Comparison of ENCODE assay signal across 8 cellular contexts in the genomic region with DNA sequence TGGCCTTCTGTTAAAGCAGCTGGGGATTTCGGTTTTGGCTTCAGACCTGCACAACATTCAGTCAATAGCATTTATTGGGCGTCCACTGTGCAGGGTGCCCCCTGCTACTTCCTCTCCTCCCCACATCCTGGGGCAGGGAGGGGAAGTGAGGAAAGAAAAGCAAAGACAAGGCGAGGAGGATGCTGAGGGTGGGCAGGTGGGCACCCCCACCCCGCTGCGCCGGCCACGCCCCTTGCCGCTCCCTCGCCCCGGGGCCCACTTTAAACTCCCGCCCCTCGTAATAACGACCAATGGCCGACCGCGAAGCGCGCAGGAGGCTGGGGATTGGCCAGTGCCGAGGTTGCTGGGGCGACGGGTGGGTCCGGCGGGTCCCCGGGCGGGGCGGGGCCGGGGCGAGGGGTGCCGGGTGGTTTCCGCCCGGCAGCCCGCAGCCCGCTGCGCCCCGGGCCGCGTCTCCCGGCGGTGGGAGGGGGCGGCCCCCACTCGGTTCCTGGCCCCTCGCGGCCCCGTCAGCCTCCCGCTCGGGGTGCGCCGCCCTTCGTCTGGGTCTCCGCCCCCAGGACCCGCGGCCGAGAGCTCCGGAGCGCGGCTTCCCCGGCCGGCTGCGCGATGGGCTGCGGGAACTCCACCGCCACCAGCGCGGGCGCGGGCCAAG. TPM values are rescaled to one million over a fixed set of nuclear protein-coding genes. Genes with fewer than 3 reads are reported as not detected.
DNase-seq lines count a peak whose midpoint lies in the region; ATAC-seq and TF ChIP-seq lines count a peak whose summit lies in the region.

A gene (plus strand): TSS at position 409 of the 655 bp plus-strand sequence. CDS start 201 bp downstream, at position 610.

- no peaks in the 10 kb centered on the region for H3K9me3 ChIP-seq in ascending aorta

- peaks cover 0 to 19% of the 10 kb centered on the region in 2 donors for H3K4me1 ChIP-seq in ascending aorta

- H3K27ac ChIP-seq in ascending aorta, result peak within 1 kb of the TSS; percentile 62 to 83

- DNase-seq in NCI-H187 (lab: John Stamatoyannopoulos, UW) (peak; percentile 68 to 94), T-helper 22 cell (ENCODE audit: low read depth) (peak; percentile 71), ascending aorta (ENCODE audit: low spot score in 2 of 2) (peak; percentile 37 to 88), hepatic stellate cell (ENCODE audit: low spot score) (peak; percentile 94), retinal pigment epithelial cell (ENCODE audit: low read depth) (no peak), superior temporal gyrus (ENCODE audit: extremely low spot score) (no peak)

- H3K4me3 ChIP-seq in ascending aorta (peak within 1 kb of the TSS; percentile 75 to 87), retinal pigment epithelial cell (ENCODE audit: low read length) (peak within 1 kb of the TSS; percentile 65)

- no peaks in the 10 kb centered on the region for H3K36me3 ChIP-seq in ascending aorta

- TF ChIP-seq CTCF in ascending aorta (IDR thresholded peaks at IDR 0.05) (no peak), retinal pigment epithelial cell (conservative IDR thresholded peaks at IDR 0.05; ENCODE audit: low read depth, low read length) (no peak)

- ATAC-seq in GM18508 (IDR thresholded peaks at IDR 0.05; ENCODE audit: insufficient read depth, unreplicated experiment) (peak; percentile 66), HG02938 (IDR thresholded peaks at IDR 0.05; ENCODE audit: unreplicated experiment) (peak; percentile 85)

- H3K27me3 ChIP-seq in ascending aorta, result no peaks in the 10 kb centered on the region

- intact Hi-C loops in ascending aorta (cut with DNase I), result loop anchor here (2.0 kb wide), 3 partner anchors 22 to 94 kb away; a partner anchor contains a TSS

RNA-seq across cellular contexts. Expression of the gene that starts here (rescaled TPM):
- total RNA-seq in ascending aorta, result 56.5 TPM

Comparison
In these comparisons a context has a peak if more than half of its experiments do, and no peak if none do; other contexts are left out.
1. DNase-seq: peak in NCI-H187 (2 of 2), T-helper 22 cell (single experiment), ascending aorta (2 of 2) and hepatic stellate cell (single experiment); none in retinal pigment epithelial cell (single experiment) and superior temporal gyrus (single experiment).